19 cellular contexts compared by ENCODE assay signal in the genomic region with DNA sequence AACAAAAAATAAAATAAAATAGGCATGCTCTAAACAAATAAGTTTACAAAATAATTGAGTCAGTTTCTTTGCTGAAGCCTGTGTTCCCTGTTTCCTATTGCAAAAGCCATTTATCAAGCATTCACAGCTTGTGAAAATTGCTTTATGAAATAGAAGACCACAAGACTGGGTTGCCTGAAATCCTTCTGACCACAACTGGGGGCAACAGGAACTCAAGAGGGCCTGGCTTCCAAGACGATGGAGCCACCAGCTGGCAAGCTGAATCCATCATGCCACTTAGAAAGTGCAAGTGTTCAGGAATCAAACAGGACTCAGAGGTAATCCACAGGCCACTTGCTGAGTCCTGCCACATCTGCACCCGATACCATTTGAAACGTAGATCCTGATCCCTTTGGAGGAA. TPM values are rescaled to one million over a fixed set of nuclear protein-coding genes. Genes with fewer than 3 reads are reported as not detected.
"Had no signal": no experiment of that assay in that cellular context is flagged by ENCODE, and none has a peak within 500 bp of the region (broad histone marks: within the 10 kb centered on the region; RNA-seq: fewer than 3 reads in every experiment).

No MANE protein-coding gene starts in this region.

- H3K4me1 ChIP-seq: body of pancreas, spleen had no signal

- H3K4me3 ChIP-seq: body of pancreas, spleen, thoracic aorta had no signal

- H3K36me3 ChIP-seq: spleen, thoracic aorta, WERI-Rb-1 had no signal

- H3K9me3 ChIP-seq: body of pancreas, spleen, thoracic aorta had no signal

- H3K27ac ChIP-seq: body of pancreas, thoracic aorta, WERI-Rb-1 had no signal

- DNase-seq: activated CD4-positive, alpha-beta memory T cell treated with anti-CD3 and anti-CD28 coated beads, Interleukin-2, amount 10 ng/mL, durations not matched to agents 7 days and 5 days; activated CD4-positive, alpha-beta T cell treated with anti-CD3 and anti-CD28 coated beads for 1 hour; activated CD8-positive, alpha-beta memory T cell treated with anti-CD3 and anti-CD28 coated beads, Interleukin-2, amount 10 ng/mL, durations not matched to agents 7 days and 5 days; activated naive CD4-positive, alpha-beta T cell; activated naive CD8-positive, alpha-beta T cell treated with anti-CD3 and anti-CD28 coated beads for 36 hours; amygdala; body of pancreas; dermis blood vessel endothelial cell; effector memory CD8-positive, alpha-beta T cell; left cardiac atrium; mesenchymal stem cell; natural killer cell; nucleus accumbens; spleen; stimulated activated naive B cell treated with anti-CD40 and anti-IgM and Interleukin-4, amounts not matched to agents 10 μg/mL and 1 μg/mL and 100 μg/mL, for 72 hours; T-helper 17 cell; WERI-Rb-1 had no signal

- H3K27me3 ChIP-seq: body of pancreas, spleen had no signal

RNA-seq across cellular contexts. Expression of a gene that starts 0.8 kb away (rescaled TPM):
- total RNA-seq: activated CD4-positive, alpha-beta memory T cell treated with anti-CD3 and anti-CD28 coated beads, Interleukin-2, amount 10 ng/mL, durations not matched to agents 7 days and 5 days; fibroblast of villous mesenchyme; T-helper 17 cell; thoracic aorta had no signal
